ENCODE assay signal across 20 cellular contexts in the genomic region with DNA sequence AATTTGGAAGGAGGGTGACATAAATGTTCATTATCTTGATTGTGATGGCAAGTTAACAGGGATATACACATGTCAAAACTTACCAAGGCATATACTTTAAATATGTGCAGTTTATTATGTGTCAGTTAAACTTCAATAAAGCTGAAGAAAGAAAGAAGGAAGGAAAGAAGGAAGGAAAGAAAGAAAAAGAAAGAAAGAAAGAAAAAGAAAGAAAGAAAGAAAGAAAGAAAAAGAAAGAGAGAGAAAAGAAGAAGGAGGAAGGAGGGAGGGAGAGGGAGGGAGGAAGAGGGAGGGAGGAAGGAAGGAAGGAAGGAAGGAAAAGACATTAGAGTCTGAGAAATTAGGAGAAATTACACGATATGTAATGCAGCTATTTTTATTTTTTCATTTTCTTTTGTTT. TPM values are rescaled to one million over a fixed set of nuclear protein-coding genes. Genes with fewer than 3 reads are reported as not detected.
A peak's percentile ranks its signal among the peaks of the same experiment; 100 is the strongest.
DNase-seq lines count a peak whose midpoint lies in the region; ATAC-seq, FAIRE-seq and TF ChIP-seq lines count a peak whose summit lies in the region.
"Had no signal": no experiment of that assay in that cellular context is flagged by ENCODE, and none has a peak within 500 bp of the region (broad histone marks: within the 10 kb centered on the region; RNA-seq: fewer than 3 reads in every experiment).

No MANE protein-coding gene starts in this region.

- H3K27ac Mint-ChIP-seq in activated T-cell treated with anti-CD3 and anti-CD28 coated beads, Interleukin-2, amount 50 U/mL, for 72 hours = peak overlapping the region; percentile 84
- H3K27ac Mint-ChIP-seq in stimulated activated memory B cell treated with anti-CD40 and anti-IgM and Interleukin-4, amounts not matched to agents 10 μg/mL and 1 μg/mL and 100 μg/mL, for 72 hours = peak overlapping the region; percentile 67

- no peak for TF ChIP-seq EP300 in K562 (IDR thresholded peaks at IDR 0.05; ENCODE audit: low read length)

- POLR2A ChIA-PET in HEK293 (lab: Yijun Ruan, JAX) = no interaction called here
- POLR2A ChIA-PET in K562 (lab: Yijun Ruan, JAX) = interaction anchor here (0.6 kb wide), 1 partner anchor 13 kb away, joined by 3 read pairs; no protein-coding TSS in a partner anchor

- peak overlapping the region in 1 of 2 donors; percentile 33 for H3K4me3 Mint-ChIP-seq in activated T-cell treated with anti-CD3 and anti-CD28 coated beads, Interleukin-2, amount 50 U/mL, for 72 hours
- H3K4me3 Mint-ChIP-seq in stimulated activated memory B cell treated with anti-CD40 and anti-IgM and Interleukin-4, amounts not matched to agents 10 μg/mL and 1 μg/mL and 100 μg/mL, for 72 hours = no peak overlapping the region

- H3K9me3 ChIP-seq in HEK293 (ENCODE audit: control insufficient read depth, insufficient read depth, low read depth, low read length) (no peaks in the 10 kb centered on the region), K562 (replicated peaks; ENCODE audit: control insufficient read depth, insufficient read depth, low read depth, low read length) (peaks cover 10% of the 10 kb centered on the region; the same call in 1 of the 2 replicates)

- H3K9me1 ChIP-seq in K562 (ENCODE audit: control insufficient read depth, insufficient read depth, low read length) = no peaks in the 10 kb centered on the region

- no peak for TF ChIP-seq POLR2A in K562 (conservative IDR thresholded peaks at IDR 0.05)

- no peaks in the 10 kb centered on the region for H3K79me2 ChIP-seq in K562 (ENCODE audit: control insufficient read depth, insufficient read depth, low read length)

- H3K36me3 ChIP-seq in HEK293 (ENCODE audit: control insufficient read depth in 2 of 2, insufficient read depth in 1 of 2, low read length in 2 of 2) = no peaks in the 10 kb centered on the region
- H3K36me3 ChIP-seq in K562 (ENCODE audit: control insufficient read depth, insufficient read depth, low read length) = no peaks in the 10 kb centered on the region

- peaks cover 87% of the 10 kb centered on the region for H3K4me1 Mint-ChIP-seq in activated T-cell treated with anti-CD3 and anti-CD28 coated beads, Interleukin-2, amount 50 U/mL, for 72 hours (ENCODE audit: low read depth)
- peaks cover 42% of the 10 kb centered on the region for H3K4me1 Mint-ChIP-seq in stimulated activated memory B cell treated with anti-CD40 and anti-IgM and Interleukin-4, amounts not matched to agents 10 μg/mL and 1 μg/mL and 100 μg/mL, for 72 hours

- in situ Hi-C loops in K562 (cut with MboI) = loop anchor here (10.0 kb wide), 1 partner anchor 57 kb away; no protein-coding TSS in a partner anchor

- CTCF ChIA-PET in HEK293 (lab: Yijun Ruan, JAX) = interaction anchor here (0.6 to 1.5 kb wide), 5 partner anchors 11 to 275 kb away, joined by 3 to 6 read pairs (median 4); no protein-coding TSS in a partner anchor
- CTCF ChIA-PET in K562 (lab: Yijun Ruan, JAX; ENCODE audit: low intra/inter-chr PET ratio) = no interaction called here

- no peak overlapping the region for H3K4me3 ChIP-seq in HEK293 (ENCODE audit: low read depth, low read length)
- no peak overlapping the region for H3K4me3 ChIP-seq in K562
- H3K4me3 ChIP-seq: BLaER1 treated with 17β-estradiol and CSF1 and Interleukin-3, amounts not matched to agents 10 nM and 100 nM had no signal

- H3K36me3 Mint-ChIP-seq in activated T-cell treated with anti-CD3 and anti-CD28 coated beads, Interleukin-2, amount 50 U/mL, for 72 hours (ENCODE audit: insufficient read depth in 2 of 2) = peaks cover 14 to 17% of the 10 kb centered on the region in 2 donors
- peaks cover 5% of the 10 kb centered on the region for H3K36me3 Mint-ChIP-seq in stimulated activated memory B cell treated with anti-CD40 and anti-IgM and Interleukin-4, amounts not matched to agents 10 μg/mL and 1 μg/mL and 100 μg/mL, for 72 hours

- peaks cover 9 to 10% of the 10 kb centered on the region in 2 donors for H3K9me3 Mint-ChIP-seq in activated T-cell treated with anti-CD3 and anti-CD28 coated beads, Interleukin-2, amount 50 U/mL, for 72 hours
- H3K9me3 Mint-ChIP-seq in stimulated activated memory B cell treated with anti-CD40 and anti-IgM and Interleukin-4, amounts not matched to agents 10 μg/mL and 1 μg/mL and 100 μg/mL, for 72 hours = peaks cover 7% of the 10 kb centered on the region

- no peaks in the 10 kb centered on the region for H3K27me3 Mint-ChIP-seq in activated T-cell treated with anti-CD3 and anti-CD28 coated beads, Interleukin-2, amount 50 U/mL, for 72 hours (ENCODE audit: low read depth)
- no peaks in the 10 kb centered on the region for H3K27me3 Mint-ChIP-seq in stimulated activated memory B cell treated with anti-CD40 and anti-IgM and Interleukin-4, amounts not matched to agents 10 μg/mL and 1 μg/mL and 100 μg/mL, for 72 hours

- TF ChIP-seq CTCF in HEK293 (tag by site-specific recombination; IDR thresholded peaks at IDR 0.05) (no peak), K562 (IDR thresholded peaks at IDR 0.05 in 2 of 3, conservative IDR thresholded peaks at IDR 0.05 in 1 of 3; ENCODE audit: insufficient read depth in 2 of 3, low read depth in 1 of 3, low read length in 3 of 3) (no peak)

- no TSS peak for BruUV-seq in K562 (replicated peaks; lab: Mats Ljungman, UMichigan)

- intact Hi-C loops in K562 (cut with micrococcal nuclease) = no loop called here

- H3K4me1 ChIP-seq in HEK293 (ENCODE audit: control insufficient read depth, insufficient read depth, low read length) = no peaks in the 10 kb centered on the region
- no peaks in the 10 kb centered on the region; a peak in 1 of 5 replicates for H3K4me1 ChIP-seq in K562 (replicated peaks in 1 of 2; ENCODE audit: control insufficient read depth in 2 of 2, insufficient read depth in 2 of 2, low read length in 2 of 2)

- no peak for FAIRE-seq in K562 (lab: Jason Lieb, UNC)
- FAIRE-seq: G401.6 had no signal

- H3K27me3 ChIP-seq in K562 (ENCODE audit: control insufficient read depth in 2 of 2, insufficient read depth in 2 of 2, low read length in 2 of 2) = no peaks in the 10 kb centered on the region; a peak in 1 of 5 replicates
- H3K27me3 ChIP-seq: BLaER1 treated with 17β-estradiol and CSF1 and Interleukin-3, amounts not matched to agents 10 nM and 100 nM had no signal

- H4K20me1 ChIP-seq in K562 (replicated peaks; ENCODE audit: control insufficient read depth, insufficient read depth, low read length) = no peaks in the 10 kb centered on the region
- H4K20me1 ChIP-seq: BLaER1 treated with 17β-estradiol and CSF1 and Interleukin-3, amounts not matched to agents 10 nM and 100 nM had no signal

- H3K27ac ChIP-seq in HEK293 (ENCODE audit: extremely low read depth, low read depth, low read length) (no peak overlapping the region), K562 (ENCODE audit: extremely low read depth, low read depth, low read length) (no peak overlapping the region)

- no peak overlapping the region for H3K4me2 ChIP-seq in K562 (ENCODE audit: insufficient read depth, low read length)

- H2AFZ ChIP-seq in K562 (ENCODE audit: low read depth, low read length) = no peak overlapping the region

- no peak for TF ChIP-seq RAD21 in K562 (CRISPR knock-in tag; conservative IDR thresholded peaks at IDR 0.05 in 1 of 2, IDR thresholded peaks at IDR 0.05 in 1 of 2)

- H3K9ac ChIP-seq in K562 (ENCODE audit: insufficient read depth in 1 of 2, low read depth in 2 of 2, low read length in 2 of 2) = no peak overlapping the region
- H3K9ac ChIP-seq: BLaER1 treated with 17β-estradiol and CSF1 and Interleukin-3, amounts not matched to agents 10 nM and 100 nM had no signal

- DNase-seq in activated T-cell treated with anti-CD3 and anti-CD28 coated beads, Interleukin-2, amount 50 U/mL, for 72 hours = no peak
- DNase-seq in activated T-cell treated with anti-CD3 and anti-CD28 coated beads, Interleukin-2, amount 50 U/mL, for 1 hour = no peak
- DNase-seq in K562 (ENCODE audit: extremely low read depth in 1 of 4, low spot score in 3 of 4) = no peak
- DNase-seq in stimulated activated CD4-positive, alpha-beta T cell treated with anti-CD3 and anti-CD28 coated beads, Interleukin-1b, Interleukin-23, amount 100 ng/mL, for 48 hours = no peak
- DNase-seq: DND-41, NCI-H1417 treated with DMSO at 0.1 percent for 48 hours, NCI-H187 treated with DMSO at 0.1 percent for 48 hours, NCI-H2227 treated with DMSO at 0.1 percent for 48 hours, NCI-H510A treated with DMSO at 0.1 percent for 48 hours, NCI-H774, SHP77 had no signal

- WGBS in K562 (ENCODE audit: insufficient coverage, low coverage, missing lambda C conversion rate) = 0% methylated on average over 1 of the region's 1 CpG

- ATAC-seq in activated T-cell treated with anti-CD3 and anti-CD28 coated beads, Interleukin-2, amount 50 U/mL, for 72 hours (replicated peaks in 1 of 2) = no peak
- ATAC-seq in K562 (no peak), GM18867 (IDR thresholded peaks at IDR 0.05; ENCODE audit: unreplicated experiment) (no peak)
- ATAC-seq in stimulated activated memory B cell treated with anti-CD40 and anti-IgM and Interleukin-4, amounts not matched to agents 10 μg/mL and 1 μg/mL and 100 μg/mL, for 72 hours = no peak

RNA-seq across cellular contexts. Expression of a gene that starts 15.9 kb away (rescaled TPM):
- total RNA-seq in activated T-cell treated with anti-CD3 and anti-CD28 coated beads, Interleukin-2, amount 50 U/mL, for 72 hours = 100 to 1,000 TPM; 242 to 298 TPM
- 133 and 253 TPM in 2 replicates for total RNA-seq in K562 (2011; cell fraction: chromatin; rRNA removed; ENCODE audit: low replicate concordance)
- 236 and 238 TPM in 2 replicates for total RNA-seq in K562 (2011; cell fraction: nucleolus; rRNA removed)
- 199 TPM in 2 replicates for total RNA-seq in K562 (2011; cell fraction: nucleoplasm; rRNA removed)
- total RNA-seq in K562 (2014; rRNA removed) = 233 TPM in 2 replicates
- total RNA-seq in K562 (2014; rRNA removed; fragmentation: Illumina TruSeq; extraction: Trizol) = 126 and 155 TPM in 2 replicates
- total RNA-seq in K562 (2015; rRNA removed; fragmentation: Illumina TruSeq; extraction: Trizol) = 178 and 183 TPM in 2 replicates
- total RNA-seq in K562 (2021) = 169 and 186 TPM in 2 replicates
- 189 and 198 TPM in 2 replicates for polyA plus RNA-seq in K562 (2011; rRNA removed)
- polyA plus RNA-seq in K562 (2011; cell fraction: cytosol; rRNA removed) = 214 and 232 TPM in 2 replicates
- polyA plus RNA-seq in K562 (2011; cell fraction: nucleus; rRNA removed) = 383 and 452 TPM in 2 replicates
- 231 and 267 TPM in 2 replicates for polyA plus RNA-seq in K562 (2012)
- polyA plus RNA-seq in K562 (2014; fragmentation: Illumina TruSeq; extraction: Trizol) = 265 and 322 TPM in 2 replicates
- 100 to 1,000 TPM; 392 to 441 TPM for polyA plus RNA-seq in K562 (2014; fragmentation: Nextera tagmentation; extraction: Ambion mirVana)
- 381 and 422 TPM in 2 replicates for polyA plus RNA-seq in K562 (2014; rRNA removed)
- polyA minus RNA-seq in K562 (2011; rRNA and poly(A)+ RNA removed) = 86.7 and 96.7 TPM in 2 replicates
- 67.2 and 68.9 TPM in 2 replicates for polyA minus RNA-seq in K562 (2011; cell fraction: cytosol; rRNA and poly(A)+ RNA removed)
- 53.6 and 82.6 TPM in 2 replicates for polyA minus RNA-seq in K562 (2011; cell fraction: nucleus; rRNA and poly(A)+ RNA removed)

RNA-seq across cellular contexts. Expression of a gene that starts 25.5 kb away (rescaled TPM):
- not detected for total RNA-seq in activated T-cell treated with anti-CD3 and anti-CD28 coated beads, Interleukin-2, amount 50 U/mL, for 72 hours
- not detected in 2 replicates for total RNA-seq in K562 (2011; cell fraction: chromatin; rRNA removed; ENCODE audit: low replicate concordance)
- not detected in 2 replicates for total RNA-seq in K562 (2011; cell fraction: nucleolus; rRNA removed)
- total RNA-seq in K562 (2011; cell fraction: nucleoplasm; rRNA removed) = not detected in 2 replicates
- total RNA-seq in K562 (2014; rRNA removed) (not detected in 2 replicates), K562 (2014; rRNA removed; fragmentation: Illumina TruSeq; extraction: Trizol) (not detected in 2 replicates), K562 (2015; rRNA removed; fragmentation: Illumina TruSeq; extraction: Trizol) (not detected in 2 replicates), K562 (2021) (not detected in 2 replicates)
- polyA plus RNA-seq in K562 (2011; rRNA removed) (not detected in 2 replicates), K562 (2014; fragmentation: Illumina TruSeq; extraction: Trizol) (not detected in 2 replicates), K562 (2014; fragmentation: Nextera tagmentation; extraction: Ambion mirVana) (not detected), K562 (2014; rRNA removed) (not detected in 2 replicates)
- not detected in 2 replicates for polyA plus RNA-seq in K562 (2011; cell fraction: cytosol; rRNA removed)
- polyA plus RNA-seq in K562 (2011; cell fraction: nucleus; rRNA removed) = not detected in 2 replicates
- polyA plus RNA-seq in K562 (2012) = not detected in 2 replicates
- not detected in 2 replicates for polyA minus RNA-seq in K562 (2011; rRNA and poly(A)+ RNA removed)
- polyA minus RNA-seq in K562 (2011; cell fraction: cytosol; rRNA and poly(A)+ RNA removed) = not detected in 2 replicates
- not detected in 2 replicates for polyA minus RNA-seq in K562 (2011; cell fraction: nucleus; rRNA and poly(A)+ RNA removed)
- total RNA-seq: H4, HT-29, M059J, OCI-LY7 had no signal

RNA-seq across cellular contexts. Expression of a gene that starts 37.4 kb away (rescaled TPM):
- 1 to 10 TPM; 1.3 to 1.5 TPM for total RNA-seq in activated T-cell treated with anti-CD3 and anti-CD28 coated beads, Interleukin-2, amount 50 U/mL, for 72 hours
- 0.39 and 0.83 TPM in 2 replicates for total RNA-seq in K562 (2011; cell fraction: chromatin; rRNA removed; ENCODE audit: low replicate concordance)
- total RNA-seq in K562 (2011; cell fraction: nucleolus; rRNA removed) = 0.33 and 1.1 TPM in 2 replicates
- 0.99 and 1.8 TPM in 2 replicates for total RNA-seq in K562 (2011; cell fraction: nucleoplasm; rRNA removed)
- total RNA-seq in K562 (2014; rRNA removed) = 0.27 and 0.78 TPM in 2 replicates
- total RNA-seq in K562 (2014; rRNA removed; fragmentation: Illumina TruSeq; extraction: Trizol) = 0.87 and 1.1 TPM in 2 replicates
- total RNA-seq in K562 (2015; rRNA removed; fragmentation: Illumina TruSeq; extraction: Trizol) = 0.29 and 0.75 TPM in 2 replicates
- 0.81 and 1.5 TPM in 2 replicates for total RNA-seq in K562 (2021)
- polyA plus RNA-seq in K562 (2011; rRNA removed) = 0.20 and 0.31 TPM in 2 replicates
- 0.09 and 0.16 TPM in 2 replicates for polyA plus RNA-seq in K562 (2011; cell fraction: cytosol; rRNA removed)
- polyA plus RNA-seq in K562 (2011; cell fraction: nucleus; rRNA removed) = 0.48 and 0.53 TPM in 2 replicates
- 0.91 and 1.2 TPM in 2 replicates for polyA plus RNA-seq in K562 (2012)
- 1.2 and 1.8 TPM in 2 replicates for polyA plus RNA-seq in K562 (2014; fragmentation: Illumina TruSeq; extraction: Trizol)
- polyA plus RNA-seq in K562 (2014; fragmentation: Nextera tagmentation; extraction: Ambion mirVana) = 1 to 10 TPM in 1 of 2 experiments, under 1 TPM in 1; 0.79 to 1.1 TPM
- polyA plus RNA-seq in K562 (2014; rRNA removed) = 0.44 and 2.0 TPM in 2 replicates
- polyA minus RNA-seq in K562 (2011; rRNA and poly(A)+ RNA removed) = 0.11 and 0.15 TPM in 2 replicates
- not detected in 2 replicates for polyA minus RNA-seq in K562 (2011; cell fraction: cytosol; rRNA and poly(A)+ RNA removed)
- polyA minus RNA-seq in K562 (2011; cell fraction: nucleus; rRNA and poly(A)+ RNA removed) = 0.13 and 0.56 TPM in 2 replicates

RNA-seq across cellular contexts. Expression of a gene that starts 40.8 kb away (rescaled TPM):
- total RNA-seq in activated T-cell treated with anti-CD3 and anti-CD28 coated beads, Interleukin-2, amount 50 U/mL, for 72 hours = 100 to 1,000 TPM; 126 to 128 TPM
- total RNA-seq in K562 (2011; cell fraction: chromatin; rRNA removed; ENCODE audit: low replicate concordance) = 125 and 133 TPM in 2 replicates
- total RNA-seq in K562 (2011; cell fraction: nucleolus; rRNA removed) = 50.5 and 53.8 TPM in 2 replicates
- total RNA-seq in K562 (2011; cell fraction: nucleoplasm; rRNA removed) = 91.9 and 132 TPM in 2 replicates
- total RNA-seq in K562 (2014; rRNA removed) (21.7 and 29.5 TPM in 2 replicates), K562 (2014; rRNA removed; fragmentation: Illumina TruSeq; extraction: Trizol) (22.7 and 23.0 TPM in 2 replicates), K562 (2015; rRNA removed; fragmentation: Illumina TruSeq; extraction: Trizol) (24.1 and 25.8 TPM in 2 replicates), K562 (2021) (64.8 and 64.9 TPM in 2 replicates)
- polyA plus RNA-seq in K562 (2011; rRNA removed) (29.9 and 43.5 TPM in 2 replicates), K562 (2014; fragmentation: Illumina TruSeq; extraction: Trizol) (36.7 and 44.5 TPM in 2 replicates), K562 (2014; fragmentation: Nextera tagmentation; extraction: Ambion mirVana) (10 to 100 TPM; 20.6 to 22.3 TPM), K562 (2014; rRNA removed) (18.8 and 22.2 TPM in 2 replicates)
- 26.0 and 41.6 TPM in 2 replicates for polyA plus RNA-seq in K562 (2011; cell fraction: cytosol; rRNA removed)
- polyA plus RNA-seq in K562 (2011; cell fraction: nucleus; rRNA removed) = 72.1 and 80.4 TPM in 2 replicates
- polyA plus RNA-seq in K562 (2012) = 20.6 and 22.6 TPM in 2 replicates
- polyA minus RNA-seq in K562 (2011; rRNA and poly(A)+ RNA removed) = 99.3 and 105 TPM in 2 replicates
- 63.1 and 80.5 TPM in 2 replicates for polyA minus RNA-seq in K562 (2011; cell fraction: cytosol; rRNA and poly(A)+ RNA removed)
- polyA minus RNA-seq in K562 (2011; cell fraction: nucleus; rRNA and poly(A)+ RNA removed) = 38.5 and 59.5 TPM in 2 replicates
